ENCODE assay signal across 18 cellular contexts in the genomic region with DNA sequence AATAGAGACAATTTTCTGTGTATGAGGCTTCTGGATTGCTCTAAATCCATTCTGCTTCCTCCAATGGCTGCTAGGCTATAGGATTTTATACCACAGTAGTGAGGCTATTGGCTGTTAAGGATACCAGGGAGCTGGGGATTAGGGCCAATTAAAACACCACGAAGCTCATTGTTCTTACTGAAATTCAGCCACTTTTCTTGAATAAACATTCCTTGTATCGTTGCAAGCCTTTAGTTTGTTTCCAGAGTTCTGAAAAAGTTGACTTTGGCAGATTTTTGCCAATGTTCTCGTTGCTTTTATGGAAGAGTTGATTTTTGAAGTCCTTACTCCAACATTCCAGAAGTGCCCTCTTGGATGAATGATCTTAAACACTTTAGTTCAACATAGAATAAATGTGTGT.
A peak's percentile ranks its signal among the peaks of the same experiment; 100 is the strongest.
DNase-seq lines count a peak whose midpoint lies in the region; TF ChIP-seq lines count a peak whose summit lies in the region.
"Had no signal": no experiment of that assay in that cellular context is flagged by ENCODE, and none has a peak within 500 bp of the region (broad histone marks: within the 10 kb centered on the region; RNA-seq: fewer than 3 reads in every experiment).

No MANE protein-coding gene starts in this region.

- H3K27me3 ChIP-seq in mammary epithelial cell (ENCODE audit: insufficient read depth, low read length) (no peaks in the 10 kb centered on the region), osteoblast (ENCODE audit: insufficient read depth, low read length) (no peaks in the 10 kb centered on the region)
- H3K27me3 ChIP-seq: BLaER1 had no signal

- in situ Hi-C loops in mammary epithelial cell (cut with MboI; ENCODE audit: low sequenced_read_pairs in 2 of 2), result no loop called here

- no peaks in the 10 kb centered on the region for H3K79me2 ChIP-seq in mammary epithelial cell (ENCODE audit: insufficient read depth, low read length)
- H3K79me2 ChIP-seq in osteoblast (ENCODE audit: insufficient read depth, low read length), result no peaks in the 10 kb centered on the region

- no peak for DNase-seq in mammary epithelial cell
- no peak for DNase-seq in MCF 10A (ENCODE audit: unreplicated experiment)
- peak; percentile 70 for DNase-seq in astrocyte of the hippocampus (ENCODE audit: low read depth, low spot score)
- DNase-seq in osteoblast (ENCODE audit: insufficient read length, low spot score, missing footprints), result no peak
- no peak for DNase-seq in SHP77 treated with DMSO at 0.1 percent for 48 hours (lab: John Stamatoyannopoulos, UW)
- DNase-seq in SIG-M5 treated with dmso at 0.1 percent for 504 hours (lab: John Stamatoyannopoulos, UW; ENCODE audit: unreplicated experiment), result no peak
- no peak for DNase-seq in activated CD4-positive, alpha-beta memory T cell treated with anti-CD3 and anti-CD28 coated beads for 36 hours
- DNase-seq: Caco-2; CD4-positive, CD25-positive, alpha-beta regulatory T cell; CD8-positive, alpha-beta T cell; DMS153; DND-41; GM23248; H9 had no signal

- H3K4me1 ChIP-seq in mammary epithelial cell (ENCODE audit: insufficient read depth, low read length), result peaks cover 20% of the 10 kb centered on the region
- peaks cover 19% of the 10 kb centered on the region for H3K4me1 ChIP-seq in osteoblast (ENCODE audit: insufficient read depth, low read length)
- H3K4me1 ChIP-seq: BLaER1, Caco-2 had no signal

- no peak for TF ChIP-seq CTCF in mammary epithelial cell (conservative IDR thresholded peaks at IDR 0.05 in 1 of 2, IDR thresholded peaks at IDR 0.05 in 1 of 2; ENCODE audit: extremely low read depth in 1 of 2, insufficient read depth in 1 of 2, low read depth in 1 of 2, low read length in 2 of 2)
- no peak for TF ChIP-seq CTCF in MCF 10A (IDR thresholded peaks at IDR 0.05; ENCODE audit: unreplicated experiment)
- no peak for TF ChIP-seq CTCF in osteoblast (IDR thresholded peaks at IDR 0.05; ENCODE audit: extremely low read depth, low read depth, low read length)

- CTCF ChIA-PET in mammary epithelial cell (lab: Charles Lee; ENCODE audit: low non-redundant PET) (no interaction called here), MCF 10A (lab: Yijun Ruan, JAX) (no interaction called here)
- CTCF ChIA-PET in activated CD4-positive, alpha-beta memory T cell treated with anti-CD3 and anti-CD28 coated beads for 36 hours (lab: Charles Lee), result no interaction called here

- H2AFZ ChIP-seq in mammary epithelial cell (ENCODE audit: low read depth, low read length) (peak overlapping the region; percentile 24), osteoblast (ENCODE audit: low read length) (peak overlapping the region; percentile 40)
- H2AFZ ChIP-seq: GM23248 had no signal

- H3K9me3 ChIP-seq in mammary epithelial cell (replicated peaks; ENCODE audit: insufficient read depth, low read length) (no peaks in the 10 kb centered on the region), osteoblast (ENCODE audit: low read depth, low read length) (no peaks in the 10 kb centered on the region)
- H3K9me3 ChIP-seq: BLaER1, Caco-2 had no signal

- no peaks in the 10 kb centered on the region for H3K9me3 Mint-ChIP-seq in MCF 10A (ENCODE audit: unreplicated experiment)
- no peaks in the 10 kb centered on the region for H3K9me3 Mint-ChIP-seq in activated CD4-positive, alpha-beta memory T cell treated with anti-CD3 and anti-CD28 coated beads for 36 hours

- H3K27me3 Mint-ChIP-seq in MCF 10A (ENCODE audit: insufficient read depth, unreplicated experiment), result peaks cover 59% of the 10 kb centered on the region
- no peaks in the 10 kb centered on the region for H3K27me3 Mint-ChIP-seq in activated CD4-positive, alpha-beta memory T cell treated with anti-CD3 and anti-CD28 coated beads for 36 hours
- H3K27me3 Mint-ChIP-seq: B cell; CD4-positive, CD25-positive, alpha-beta regulatory T cell had no signal

- H4K20me1 ChIP-seq in mammary epithelial cell (ENCODE audit: insufficient read depth, low read length) (no peaks in the 10 kb centered on the region), osteoblast (ENCODE audit: insufficient read depth, low read length) (no peaks in the 10 kb centered on the region)
- H4K20me1 ChIP-seq: BLaER1 had no signal

- POLR2A ChIA-PET in MCF 10A (lab: Yijun Ruan, JAX), result no interaction called here
- POLR2A ChIA-PET in activated CD4-positive, alpha-beta memory T cell treated with anti-CD3 and anti-CD28 coated beads for 36 hours (lab: Charles Lee), result no interaction called here

- peaks cover 11% of the 10 kb centered on the region for H3K4me1 Mint-ChIP-seq in MCF 10A (ENCODE audit: insufficient read depth, unreplicated experiment)
- H3K4me1 Mint-ChIP-seq in activated CD4-positive, alpha-beta memory T cell treated with anti-CD3 and anti-CD28 coated beads for 36 hours (ENCODE audit: low read depth), result no peaks in the 10 kb centered on the region
- H3K4me1 Mint-ChIP-seq: B cell; CD4-positive, CD25-positive, alpha-beta regulatory T cell; H9 had no signal

- H3K4me3 ChIP-seq in mammary epithelial cell (replicated peaks in 1 of 3; ENCODE audit: insufficient read depth in 1 of 3, low read depth in 2 of 3, low read length in 3 of 3) (no peak overlapping the region), osteoblast (ENCODE audit: insufficient read depth, low read length) (no peak overlapping the region)
- H3K4me3 ChIP-seq: BLaER1, GM23248 had no signal

- H3K27ac Mint-ChIP-seq in MCF 10A (ENCODE audit: low read depth, unreplicated experiment), result no peak overlapping the region
- no peak overlapping the region for H3K27ac Mint-ChIP-seq in activated CD4-positive, alpha-beta memory T cell treated with anti-CD3 and anti-CD28 coated beads for 36 hours
- H3K27ac Mint-ChIP-seq: B cell; CD4-positive, CD25-positive, alpha-beta regulatory T cell; CD8-positive, alpha-beta T cell; H9 had no signal

- H3K27ac ChIP-seq in mammary epithelial cell (ENCODE audit: insufficient read depth, low read depth, low read length) (no peak overlapping the region), osteoblast (ENCODE audit: low read depth, low read length) (no peak overlapping the region)
- H3K27ac ChIP-seq: 22Rv1, BLaER1, C4-2B, GM23248 had no signal

- no peak overlapping the region for H3K4me2 ChIP-seq in mammary epithelial cell (ENCODE audit: insufficient read depth, low read depth, low read length)
- H3K4me2 ChIP-seq in osteoblast (ENCODE audit: insufficient read depth, low read length), result no peak overlapping the region
- H3K4me2 ChIP-seq: BLaER1 had no signal

- no peaks in the 10 kb centered on the region for H3K36me3 ChIP-seq in mammary epithelial cell (ENCODE audit: insufficient read depth, low read length)
- no peaks in the 10 kb centered on the region for H3K36me3 ChIP-seq in osteoblast (ENCODE audit: insufficient read depth, low read length)
- H3K36me3 ChIP-seq: BLaER1 had no signal

- peaks cover 6% of the 10 kb centered on the region for H3K36me3 Mint-ChIP-seq in MCF 10A (ENCODE audit: insufficient read depth, unreplicated experiment)
- no peaks in the 10 kb centered on the region for H3K36me3 Mint-ChIP-seq in activated CD4-positive, alpha-beta memory T cell treated with anti-CD3 and anti-CD28 coated beads for 36 hours
- H3K36me3 Mint-ChIP-seq: CD4-positive, CD25-positive, alpha-beta regulatory T cell; CD8-positive, alpha-beta T cell had no signal

- dilution Hi-C loops in mammary epithelial cell (cut with HindIII; ENCODE audit: low sequenced_read_pairs), result no loop called here

- H3K9ac ChIP-seq in mammary epithelial cell (ENCODE audit: insufficient read depth, low read length), result no peak overlapping the region
- H3K9ac ChIP-seq: BLaER1, GM23248 had no signal

- no peak overlapping the region for H3K4me3 Mint-ChIP-seq in MCF 10A (ENCODE audit: unreplicated experiment)
- no peak overlapping the region for H3K4me3 Mint-ChIP-seq in activated CD4-positive, alpha-beta memory T cell treated with anti-CD3 and anti-CD28 coated beads for 36 hours
- H3K4me3 Mint-ChIP-seq: B cell; CD4-positive, CD25-positive, alpha-beta regulatory T cell; CD8-positive, alpha-beta T cell; H9 had no signal

- BruUV-seq in mammary epithelial cell (replicated peaks; lab: Mats Ljungman, UMichigan) (no TSS peak), MCF 10A (replicated peaks; lab: Mats Ljungman, UMichigan) (no TSS peak)

- 65% methylated on average over 3 of the region's 3 CpGs for WGBS in mammary epithelial cell (ENCODE audit: low coverage, missing lambda C conversion rate)

- intact Hi-C loops in mammary epithelial cell (cut with micrococcal nuclease), result no loop called here
- intact Hi-C loops in MCF 10A (cut with micrococcal nuclease), result no loop called here
- intact Hi-C loops in activated CD4-positive, alpha-beta memory T cell treated with anti-CD3 and anti-CD28 coated beads for 36 hours (cut with micrococcal nuclease), result no loop called here
